Comparison of ENCODE assay signal across 9 cellular contexts in the genomic region with DNA sequence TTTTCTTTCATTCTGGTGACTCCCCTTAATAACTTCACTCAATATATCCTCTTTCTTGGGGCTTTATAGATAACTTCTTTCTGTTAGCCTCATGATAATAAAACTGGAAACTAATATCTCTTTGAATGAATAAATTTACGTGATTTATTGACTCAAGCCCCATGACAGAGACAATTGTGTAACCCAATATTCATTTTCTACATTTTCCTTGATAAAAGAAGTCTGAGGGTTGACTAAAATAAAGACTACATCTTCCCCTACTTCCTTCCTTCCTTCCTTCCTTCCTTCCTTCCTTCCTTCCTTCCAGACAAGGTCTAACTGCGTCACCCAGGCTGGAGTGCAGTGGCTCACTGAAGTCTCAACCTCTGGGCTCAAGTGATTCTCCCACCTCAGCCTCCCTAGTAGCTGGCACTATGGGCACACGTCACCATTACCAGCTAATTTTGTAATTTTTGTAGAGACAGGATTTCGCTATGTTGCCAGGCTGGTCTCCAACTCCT.
"Had no signal": no experiment of that assay in that cellular context is flagged by ENCODE, and none has a peak within 500 bp of the region (broad histone marks: within the 10 kb centered on the region; RNA-seq: fewer than 3 reads in every experiment).

No MANE protein-coding gene starts in this region.

- H3K36me3 ChIP-seq: HAP-1 had no signal

- H3K27ac Mint-ChIP-seq: HFFc6, IgD-negative memory B cell had no signal

- H3K27me3 Mint-ChIP-seq: IgD-negative memory B cell had no signal

- FAIRE-seq: HTR-8/SVneo had no signal

- H3K4me3 ChIP-seq: HAP-1 had no signal

- H3K36me3 Mint-ChIP-seq: IgD-negative memory B cell had no signal

- H3K27ac ChIP-seq: HL-60 had no signal

- H3K4me3 Mint-ChIP-seq: HFFc6, IgD-negative memory B cell had no signal

- DNase-seq: GOT3, H7, HFFc6, KBM-7 had no signal

- ATAC-seq: HCT116 had no signal
